7 cellular contexts compared by ENCODE assay signal in genomic region chr5:84709075-84709474, GRCh38.
"Had no signal": no experiment of that assay in that cellular context is flagged by ENCODE, and none has a peak within 500 bp of the region (broad histone marks: within the 10 kb centered on the region; RNA-seq: fewer than 3 reads in every experiment).

No MANE protein-coding gene starts in this region.

- ATAC-seq: HepG2 had no signal

- H3K4me2 ChIP-seq: KMS-11 had no signal

- DNase-seq: IMR-90, KBM-7, KG1 had no signal

- FAIRE-seq: HepG2, HTR-8/SVneo had no signal

- H3K27ac ChIP-seq: HL-60, KMS-11 had no signal

- H3K9ac ChIP-seq: KMS-11 had no signal
